1 cellular context compared by ENCODE assay signal in the genomic region with DNA sequence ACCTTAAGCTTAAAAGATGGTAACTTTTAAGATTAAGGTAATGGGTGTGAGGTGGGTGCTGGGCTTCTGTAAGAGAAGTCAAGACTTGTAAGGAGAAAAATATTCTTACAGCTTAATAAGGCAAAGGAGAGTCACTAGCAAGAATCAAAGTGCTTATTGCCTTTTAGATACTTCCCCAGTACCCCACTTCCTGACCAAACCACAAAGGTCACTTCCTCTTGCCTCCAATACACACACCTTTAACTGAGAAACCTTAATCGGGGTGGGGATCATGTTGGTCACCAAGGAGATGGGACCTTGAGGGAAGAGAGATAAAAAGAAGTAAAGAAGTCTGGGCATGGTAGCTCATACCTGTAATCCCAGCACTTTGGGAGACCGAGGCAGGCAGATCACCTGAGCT.
TF ChIP-seq lines count a peak whose summit lies in the region.

No MANE protein-coding gene starts in this region.

TF ChIP-seq in GM12878, 131 proteins besides CTCF, POLR2A, EP300 and RAD21 (continued from another document):
- TF ChIP-seq NR2F1 (conservative IDR thresholded peaks at IDR 0.05) (peak; percentile 94), YBX1 (IDR thresholded peaks at IDR 0.05) (no peak), FOS (IDR thresholded peaks at IDR 0.05; ENCODE audit: borderline replicate concordance, extremely low read depth, insufficient read length) (no peak), GABPA (IDR thresholded peaks at IDR 0.05; ENCODE audit: low read depth) (no peak), RFX5 (IDR thresholded peaks at IDR 0.05; ENCODE audit: low read depth, low read length) (no peak)
- TF ChIP-seq, protein P1, sequence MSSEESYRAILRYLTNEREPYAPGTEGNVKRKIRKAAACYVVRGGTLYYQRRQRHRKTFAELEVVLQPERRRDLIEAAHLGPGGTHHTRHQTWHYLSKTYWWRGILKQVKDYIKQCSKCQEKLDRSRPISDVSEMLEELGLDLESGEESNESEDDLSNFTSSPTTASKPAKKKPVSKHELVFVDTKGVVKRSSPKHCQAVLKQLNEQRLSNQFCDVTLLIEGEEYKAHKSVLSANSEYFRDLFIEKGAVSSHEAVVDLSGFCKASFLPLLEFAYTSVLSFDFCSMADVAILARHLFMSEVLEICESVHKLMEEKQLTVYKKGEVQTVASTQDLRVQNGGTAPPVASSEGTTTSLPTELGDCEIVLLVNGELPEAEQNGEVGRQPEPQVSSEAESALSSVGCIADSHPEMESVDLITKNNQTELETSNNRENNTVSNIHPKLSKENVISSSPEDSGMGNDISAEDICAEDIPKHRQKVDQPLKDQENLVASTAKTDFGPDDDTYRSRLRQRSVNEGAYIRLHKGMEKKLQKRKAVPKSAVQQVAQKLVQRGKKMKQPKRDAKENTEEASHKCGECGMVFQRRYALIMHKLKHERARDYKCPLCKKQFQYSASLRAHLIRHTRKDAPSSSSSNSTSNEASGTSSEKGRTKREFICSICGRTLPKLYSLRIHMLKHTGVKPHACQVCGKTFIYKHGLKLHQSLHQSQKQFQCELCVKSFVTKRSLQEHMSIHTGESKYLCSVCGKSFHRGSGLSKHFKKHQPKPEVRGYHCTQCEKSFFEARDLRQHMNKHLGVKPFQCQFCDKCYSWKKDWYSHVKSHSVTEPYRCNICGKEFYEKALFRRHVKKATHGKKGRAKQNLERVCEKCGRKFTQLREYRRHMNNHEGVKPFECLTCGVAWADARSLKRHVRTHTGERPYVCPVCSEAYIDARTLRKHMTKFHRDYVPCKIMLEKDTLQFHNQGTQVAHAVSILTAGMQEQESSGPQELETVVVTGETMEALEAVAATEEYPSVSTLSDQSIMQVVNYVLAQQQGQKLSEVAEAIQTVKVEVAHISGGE (CRISPR knock-in tag; IDR thresholded peaks at IDR 0.05), result no peak
- TF ChIP-seq, protein P2, sequence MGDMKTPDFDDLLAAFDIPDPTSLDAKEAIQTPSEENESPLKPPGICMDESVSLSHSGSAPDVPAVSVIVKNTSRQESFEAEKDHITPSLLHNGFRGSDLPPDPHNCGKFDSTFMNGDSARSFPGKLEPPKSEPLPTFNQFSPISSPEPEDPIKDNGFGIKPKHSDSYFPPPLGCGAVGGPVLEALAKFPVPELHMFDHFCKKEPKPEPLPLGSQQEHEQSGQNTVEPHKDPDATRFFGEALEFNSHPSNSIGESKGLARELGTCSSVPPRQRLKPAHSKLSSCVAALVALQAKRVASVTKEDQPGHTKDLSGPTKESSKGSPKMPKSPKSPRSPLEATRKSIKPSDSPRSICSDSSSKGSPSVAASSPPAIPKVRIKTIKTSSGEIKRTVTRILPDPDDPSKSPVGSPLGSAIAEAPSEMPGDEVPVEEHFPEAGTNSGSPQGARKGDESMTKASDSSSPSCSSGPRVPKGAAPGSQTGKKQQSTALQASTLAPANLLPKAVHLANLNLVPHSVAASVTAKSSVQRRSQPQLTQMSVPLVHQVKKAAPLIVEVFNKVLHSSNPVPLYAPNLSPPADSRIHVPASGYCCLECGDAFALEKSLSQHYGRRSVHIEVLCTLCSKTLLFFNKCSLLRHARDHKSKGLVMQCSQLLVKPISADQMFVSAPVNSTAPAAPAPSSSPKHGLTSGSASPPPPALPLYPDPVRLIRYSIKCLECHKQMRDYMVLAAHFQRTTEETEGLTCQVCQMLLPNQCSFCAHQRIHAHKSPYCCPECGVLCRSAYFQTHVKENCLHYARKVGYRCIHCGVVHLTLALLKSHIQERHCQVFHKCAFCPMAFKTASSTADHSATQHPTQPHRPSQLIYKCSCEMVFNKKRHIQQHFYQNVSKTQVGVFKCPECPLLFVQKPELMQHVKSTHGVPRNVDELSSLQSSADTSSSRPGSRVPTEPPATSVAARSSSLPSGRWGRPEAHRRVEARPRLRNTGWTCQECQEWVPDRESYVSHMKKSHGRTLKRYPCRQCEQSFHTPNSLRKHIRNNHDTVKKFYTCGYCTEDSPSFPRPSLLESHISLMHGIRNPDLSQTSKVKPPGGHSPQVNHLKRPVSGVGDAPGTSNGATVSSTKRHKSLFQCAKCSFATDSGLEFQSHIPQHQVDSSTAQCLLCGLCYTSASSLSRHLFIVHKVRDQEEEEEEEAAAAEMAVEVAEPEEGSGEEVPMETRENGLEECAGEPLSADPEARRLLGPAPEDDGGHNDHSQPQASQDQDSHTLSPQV (IDR thresholded peaks at IDR 0.05), result no peak
- TF ChIP-seq, protein P3, sequence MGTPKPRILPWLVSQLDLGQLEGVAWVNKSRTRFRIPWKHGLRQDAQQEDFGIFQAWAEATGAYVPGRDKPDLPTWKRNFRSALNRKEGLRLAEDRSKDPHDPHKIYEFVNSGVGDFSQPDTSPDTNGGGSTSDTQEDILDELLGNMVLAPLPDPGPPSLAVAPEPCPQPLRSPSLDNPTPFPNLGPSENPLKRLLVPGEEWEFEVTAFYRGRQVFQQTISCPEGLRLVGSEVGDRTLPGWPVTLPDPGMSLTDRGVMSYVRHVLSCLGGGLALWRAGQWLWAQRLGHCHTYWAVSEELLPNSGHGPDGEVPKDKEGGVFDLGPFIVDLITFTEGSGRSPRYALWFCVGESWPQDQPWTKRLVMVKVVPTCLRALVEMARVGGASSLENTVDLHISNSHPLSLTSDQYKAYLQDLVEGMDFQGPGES (IDR thresholded peaks at IDR 0.05), result no peak
